Comparison of ENCODE assay signal across 1 cellular context in the genomic region with DNA sequence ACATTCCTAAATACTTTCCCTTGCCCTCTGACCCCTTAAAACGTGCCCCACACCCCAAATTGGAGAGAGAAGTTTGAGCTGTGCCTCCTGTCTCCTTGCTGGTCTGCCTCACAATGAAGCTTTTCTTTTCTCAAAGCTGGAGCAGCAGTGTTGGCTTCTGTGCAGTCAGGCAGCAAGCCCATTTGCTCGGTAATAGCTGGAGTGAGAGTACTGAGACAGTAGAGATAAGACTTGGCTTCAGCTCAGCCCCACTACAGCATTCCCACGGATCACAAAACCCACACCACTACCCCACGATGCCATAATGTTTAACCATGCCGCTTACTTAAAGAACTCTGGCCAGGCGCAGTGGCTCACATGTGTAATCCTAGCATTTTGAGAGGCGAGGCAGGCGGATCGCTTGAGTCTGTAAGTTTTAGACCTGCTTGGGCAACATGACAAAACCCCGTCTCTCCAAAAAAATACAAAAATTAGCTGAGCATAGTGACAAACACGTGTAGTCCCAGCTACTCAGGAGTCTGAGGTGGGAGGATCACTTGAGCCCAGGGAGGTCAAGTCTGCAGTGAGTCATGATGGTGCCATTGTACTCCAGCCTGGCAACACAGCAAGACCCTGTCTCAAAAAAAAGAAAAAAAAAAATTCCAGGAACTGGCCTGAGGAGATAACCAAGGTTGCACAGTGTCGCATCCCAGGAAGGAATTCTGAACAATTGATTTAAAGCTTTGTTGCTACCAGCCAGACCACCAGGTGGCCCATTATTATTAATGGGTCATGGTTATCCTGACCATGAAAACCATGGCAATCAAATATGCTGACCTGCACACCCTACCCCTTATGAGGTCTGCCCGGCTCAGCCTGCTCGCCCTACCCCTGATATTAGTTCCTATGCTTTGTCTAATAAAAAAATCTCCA.
TF ChIP-seq lines count a peak whose summit lies in the region.

No MANE protein-coding gene starts in this region.

TF ChIP-seq in WTC11, 78 proteins besides CTCF, POLR2A, EP300 and RAD21 (continued from another document):
- TF ChIP-seq, protein P1, sequence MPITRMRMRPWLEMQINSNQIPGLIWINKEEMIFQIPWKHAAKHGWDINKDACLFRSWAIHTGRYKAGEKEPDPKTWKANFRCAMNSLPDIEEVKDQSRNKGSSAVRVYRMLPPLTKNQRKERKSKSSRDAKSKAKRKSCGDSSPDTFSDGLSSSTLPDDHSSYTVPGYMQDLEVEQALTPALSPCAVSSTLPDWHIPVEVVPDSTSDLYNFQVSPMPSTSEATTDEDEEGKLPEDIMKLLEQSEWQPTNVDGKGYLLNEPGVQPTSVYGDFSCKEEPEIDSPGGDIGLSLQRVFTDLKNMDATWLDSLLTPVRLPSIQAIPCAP (CRISPR knock-in tag; IDR thresholded peaks at IDR 0.05), result no peak
- TF ChIP-seq EMX1 (CRISPR knock-in tag; IDR thresholded peaks at IDR 0.05) (no peak), OVOL2 (CRISPR knock-in tag; IDR thresholded peaks at IDR 0.05; ENCODE audit: borderline replicate concordance) (no peak), STAT6 (CRISPR knock-in tag; conservative IDR thresholded peaks at IDR 0.05; ENCODE audit: low read depth) (no peak), MAX (CRISPR knock-in tag; IDR thresholded peaks at IDR 0.05) (no peak)
- TF ChIP-seq, protein P2, sequence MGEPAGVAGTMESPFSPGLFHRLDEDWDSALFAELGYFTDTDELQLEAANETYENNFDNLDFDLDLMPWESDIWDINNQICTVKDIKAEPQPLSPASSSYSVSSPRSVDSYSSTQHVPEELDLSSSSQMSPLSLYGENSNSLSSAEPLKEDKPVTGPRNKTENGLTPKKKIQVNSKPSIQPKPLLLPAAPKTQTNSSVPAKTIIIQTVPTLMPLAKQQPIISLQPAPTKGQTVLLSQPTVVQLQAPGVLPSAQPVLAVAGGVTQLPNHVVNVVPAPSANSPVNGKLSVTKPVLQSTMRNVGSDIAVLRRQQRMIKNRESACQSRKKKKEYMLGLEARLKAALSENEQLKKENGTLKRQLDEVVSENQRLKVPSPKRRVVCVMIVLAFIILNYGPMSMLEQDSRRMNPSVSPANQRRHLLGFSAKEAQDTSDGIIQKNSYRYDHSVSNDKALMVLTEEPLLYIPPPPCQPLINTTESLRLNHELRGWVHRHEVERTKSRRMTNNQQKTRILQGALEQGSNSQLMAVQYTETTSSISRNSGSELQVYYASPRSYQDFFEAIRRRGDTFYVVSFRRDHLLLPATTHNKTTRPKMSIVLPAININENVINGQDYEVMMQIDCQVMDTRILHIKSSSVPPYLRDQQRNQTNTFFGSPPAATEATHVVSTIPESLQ (CRISPR knock-in tag; IDR thresholded peaks at IDR 0.05), result no peak
- TF ChIP-seq, protein P3, sequence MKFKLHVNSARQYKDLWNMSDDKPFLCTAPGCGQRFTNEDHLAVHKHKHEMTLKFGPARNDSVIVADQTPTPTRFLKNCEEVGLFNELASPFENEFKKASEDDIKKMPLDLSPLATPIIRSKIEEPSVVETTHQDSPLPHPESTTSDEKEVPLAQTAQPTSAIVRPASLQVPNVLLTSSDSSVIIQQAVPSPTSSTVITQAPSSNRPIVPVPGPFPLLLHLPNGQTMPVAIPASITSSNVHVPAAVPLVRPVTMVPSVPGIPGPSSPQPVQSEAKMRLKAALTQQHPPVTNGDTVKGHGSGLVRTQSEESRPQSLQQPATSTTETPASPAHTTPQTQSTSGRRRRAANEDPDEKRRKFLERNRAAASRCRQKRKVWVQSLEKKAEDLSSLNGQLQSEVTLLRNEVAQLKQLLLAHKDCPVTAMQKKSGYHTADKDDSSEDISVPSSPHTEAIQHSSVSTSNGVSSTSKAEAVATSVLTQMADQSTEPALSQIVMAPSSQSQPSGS (CRISPR knock-in tag; IDR thresholded peaks at IDR 0.05; ENCODE audit: borderline replicate concordance, low read depth), result no peak
